15 cellular contexts compared by ENCODE assay signal in genomic region chr9:16060457-16061129, GRCh38.
DNase-seq lines count a peak whose midpoint lies in the region; ATAC-seq and TF ChIP-seq lines count a peak whose summit lies in the region.
"Had no signal": no experiment of that assay in that cellular context is flagged by ENCODE, and none has a peak within 500 bp of the region (broad histone marks: within the 10 kb centered on the region; RNA-seq: fewer than 3 reads in every experiment).

No MANE protein-coding gene starts in this region.

- H3K27me3 Mint-ChIP-seq in Calu3 (ENCODE audit: unreplicated experiment) (no peaks in the 10 kb centered on the region), chondrocyte (ENCODE audit: low read depth) (no peaks in the 10 kb centered on the region)
- H3K27me3 Mint-ChIP-seq in CD4-positive, alpha-beta memory T cell = no peaks in the 10 kb centered on the region
- H3K27me3 Mint-ChIP-seq: dendritic cell treated with granulocyte-macrophage colony-stimulating factor and Interleukin-4, amounts not matched to agents 40 ng/mL and 50 ng/mL, for 4 days had no signal

- no peaks in the 10 kb centered on the region for H3K27me3 ChIP-seq in tibial artery
- H3K27me3 ChIP-seq in body of pancreas = no peaks in the 10 kb centered on the region
- no peaks in the 10 kb centered on the region for H3K27me3 ChIP-seq in CD4-positive, alpha-beta memory T cell (ENCODE audit: insufficient read depth, low read length)
- H3K27me3 ChIP-seq: adrenal gland had no signal

- POLR2A ChIA-PET in CD4-positive, alpha-beta memory T cell (lab: Charles Lee; ENCODE audit: partially characterized antibody) = no interaction called here

- no peaks in the 10 kb centered on the region for H3K9me3 Mint-ChIP-seq in Calu3 (ENCODE audit: low read depth, unreplicated experiment)
- H3K9me3 Mint-ChIP-seq in chondrocyte (ENCODE audit: low read depth) = no peaks in the 10 kb centered on the region
- peaks cover 0 to 21% (median 6%) of the 10 kb centered on the region in 8 donors for H3K9me3 Mint-ChIP-seq in CD4-positive, alpha-beta memory T cell
- H3K9me3 Mint-ChIP-seq: dendritic cell treated with granulocyte-macrophage colony-stimulating factor and Interleukin-4, amounts not matched to agents 40 ng/mL and 50 ng/mL, for 4 days; mesothelial cell of epicardium had no signal

- H3K4me1 Mint-ChIP-seq in Calu3 (ENCODE audit: low read depth, unreplicated experiment) (peaks cover 50% of the 10 kb centered on the region), chondrocyte (ENCODE audit: low read depth) (peaks cover 21% of the 10 kb centered on the region)
- peaks cover 0 to 5% (median 0%) of the 10 kb centered on the region in 4 donors for H3K4me1 Mint-ChIP-seq in CD4-positive, alpha-beta memory T cell

- no peak for TF ChIP-seq POLR2A in body of pancreas (IDR thresholded peaks at IDR 0.05)

- H3K27ac ChIP-seq in tibial artery = no peak overlapping the region
- no peak overlapping the region for H3K27ac ChIP-seq in body of pancreas
- H3K27ac ChIP-seq in CD4-positive, alpha-beta memory T cell (ENCODE audit: low read depth, low read length) = no peak overlapping the region
- H3K27ac ChIP-seq: adrenal gland had no signal

- no peaks in the 10 kb centered on the region for H3K36me3 ChIP-seq in tibial artery
- H3K36me3 ChIP-seq in body of pancreas (replicated peaks in 1 of 2; ENCODE audit: insufficient read depth in 1 of 2, low read depth in 2 of 2) = no peaks in the 10 kb centered on the region
- H3K36me3 ChIP-seq in CD4-positive, alpha-beta memory T cell (ENCODE audit: insufficient read depth, low read length) = no peaks in the 10 kb centered on the region
- H3K36me3 ChIP-seq: adrenal gland had no signal

- H3K4me3 ChIP-seq in tibial artery (no peak overlapping the region), body of pancreas (no peak overlapping the region)
- H3K4me3 ChIP-seq in CD4-positive, alpha-beta memory T cell (ENCODE audit: low read length in 2 of 2) = no peak overlapping the region
- H3K4me3 ChIP-seq: adrenal gland had no signal

- ATAC-seq in GM18870 (IDR thresholded peaks at IDR 0.05; ENCODE audit: unreplicated experiment) (peak; percentile 63), HG02759 (IDR thresholded peaks at IDR 0.05; ENCODE audit: unreplicated experiment) (peak; percentile 70), body of pancreas (no peak)

- TF ChIP-seq CTCF in Calu3 (IDR thresholded peaks at IDR 0.05; ENCODE audit: unreplicated experiment) = no peak
- no peak for TF ChIP-seq CTCF in tibial artery (IDR thresholded peaks at IDR 0.05)
- TF ChIP-seq CTCF in body of pancreas (IDR thresholded peaks at IDR 0.05) = no peak
- TF ChIP-seq CTCF in chondrocyte (IDR thresholded peaks at IDR 0.05) = no peak

- BruUV-seq in Calu3 (replicated peaks; lab: Mats Ljungman, UMichigan) = no TSS peak

- DNase-seq in Calu3 (no peak), RKO (ENCODE audit: low spot score) (peak; percentile 38), tibial artery (no peak), body of pancreas (no peak), chondrocyte (ENCODE audit: low spot score) (no peak)
- no peak for DNase-seq in CD4-positive, alpha-beta memory T cell
- DNase-seq: adrenal gland; NCI-H446; posterior cingulate gyrus; stimulated activated CD4-positive, alpha-beta T cell treated with anti-CD3 and anti-CD28 coated beads, Interleukin-15, amount 100 ng/mL, for 24 hours; T1000 had no signal

- H3K4me1 ChIP-seq in tibial artery (no peaks in the 10 kb centered on the region), body of pancreas (no peaks in the 10 kb centered on the region)
- H3K4me1 ChIP-seq in CD4-positive, alpha-beta memory T cell (ENCODE audit: insufficient read depth, low read length) = no peaks in the 10 kb centered on the region
- H3K4me1 ChIP-seq: adrenal gland had no signal

- H3K36me3 Mint-ChIP-seq in Calu3 (ENCODE audit: insufficient read depth, unreplicated experiment) (peaks cover 14% of the 10 kb centered on the region), chondrocyte (ENCODE audit: low read depth) (no peaks in the 10 kb centered on the region)
- H3K36me3 Mint-ChIP-seq in CD4-positive, alpha-beta memory T cell = peaks cover 0 to 3% of the 10 kb centered on the region in 2 donors
- H3K36me3 Mint-ChIP-seq: mesothelial cell of epicardium had no signal

- CTCF ChIA-PET in Calu3 (lab: Charles Lee) = no interaction called here
- CTCF ChIA-PET in CD4-positive, alpha-beta memory T cell (lab: Charles Lee; ENCODE audit: partially characterized antibody) = no interaction called here

- H3K4me3 Mint-ChIP-seq in Calu3 (ENCODE audit: low read depth, unreplicated experiment) (no peak overlapping the region), chondrocyte (ENCODE audit: unreplicated experiment) (no peak overlapping the region)
- no peak overlapping the region for H3K4me3 Mint-ChIP-seq in CD4-positive, alpha-beta memory T cell
- H3K4me3 Mint-ChIP-seq: dendritic cell treated with granulocyte-macrophage colony-stimulating factor and Interleukin-4, amounts not matched to agents 40 ng/mL and 50 ng/mL, for 4 days; mesothelial cell of epicardium had no signal

- H3K27ac Mint-ChIP-seq in Calu3 (ENCODE audit: unreplicated experiment) (peak overlapping the region; percentile 50), chondrocyte (ENCODE audit: unreplicated experiment) (no peak overlapping the region)
- H3K27ac Mint-ChIP-seq in CD4-positive, alpha-beta memory T cell = no peak overlapping the region
- H3K27ac Mint-ChIP-seq: dendritic cell treated with granulocyte-macrophage colony-stimulating factor and Interleukin-4, amounts not matched to agents 40 ng/mL and 50 ng/mL, for 4 days; mesothelial cell of epicardium had no signal

- WGBS in body of pancreas, 2 donors = 63 to 67% methylated on average over 3 of the region's 3 CpGs

- H3K9me3 ChIP-seq in tibial artery = no peaks in the 10 kb centered on the region
- H3K9me3 ChIP-seq in body of pancreas = no peaks in the 10 kb centered on the region
- no peaks in the 10 kb centered on the region for H3K9me3 ChIP-seq in CD4-positive, alpha-beta memory T cell (ENCODE audit: control insufficient read depth in 1 of 2, low read length in 2 of 2)
- H3K9me3 ChIP-seq: adrenal gland had no signal

- intact Hi-C loops in Calu3 (cut with micrococcal nuclease; ENCODE audit: unreplicated experiment) (no loop called here), tibial artery (cut with DNase I; ENCODE audit: low total_unique reads) (no loop called here), body of pancreas (cut with DNase I) (no loop called here)
- intact Hi-C loops in CD4-positive, alpha-beta memory T cell (cut with micrococcal nuclease) = no loop called here
